19 cellular contexts compared by ENCODE assay signal in genomic region chr4:122747883-122748282, GRCh38. TPM values are rescaled to one million over a fixed set of nuclear protein-coding genes. Genes with fewer than 3 reads are reported as not detected.
DNase-seq lines count a peak whose midpoint lies in the region; ATAC-seq, FAIRE-seq and TF ChIP-seq lines count a peak whose summit lies in the region.
"Had no signal": no experiment of that assay in that cellular context is flagged by ENCODE, and none has a peak within 500 bp of the region (broad histone marks: within the 10 kb centered on the region; RNA-seq: fewer than 3 reads in every experiment).

No MANE protein-coding gene starts in this region.

- H3K4me2 ChIP-seq in A549 (no peak overlapping the region), astrocyte (ENCODE audit: low read length) (no peak overlapping the region)

- no peaks in the 10 kb centered on the region for H3K79me2 ChIP-seq in astrocyte (ENCODE audit: insufficient read depth, low read length)

- DNase-seq in A549 (ENCODE audit: low read depth in 1 of 2, low spot score in 1 of 2) (no peak), HFFc6 (peak; percentile 63), astrocyte (ENCODE audit: low read depth) (peak; percentile 64), fibroblast of the conjunctiva (ENCODE audit: low read depth) (peak; percentile 55), DMS114 treated with DMSO at 0.1 percent for 48 hours (lab: John Stamatoyannopoulos, UW; ENCODE audit: unreplicated experiment) (no peak), GM19239 (ENCODE audit: insufficient read length, low spot score) (no peak), Peyer's patch (no peak)
- DNase-seq: ACHN, left ventricle myocardium inferior, naive B cell, NCI-H2029, NCI-H69, RPMI8226, T-helper 2 cell had no signal

- no peak for FAIRE-seq in A549 (lab: Jason Lieb, UNC)
- FAIRE-seq in astrocyte (lab: Jason Lieb, UNC) = no peak
- FAIRE-seq in GM19239 (lab: Jason Lieb, UNC) = no peak

- H3K27me3 Mint-ChIP-seq in HFFc6 (ENCODE audit: insufficient read depth) (no peaks in the 10 kb centered on the region), astrocyte (ENCODE audit: low read depth, unreplicated experiment) (no peaks in the 10 kb centered on the region)
- H3K27me3 Mint-ChIP-seq: progenitor cell of endocrine pancreas had no signal

- no peak for TF ChIP-seq EP300 in A549 (IDR thresholded peaks at IDR 0.05)

- peaks cover 7% of the 10 kb centered on the region; the same call in 1 of the 2 replicates for H3K36me3 Mint-ChIP-seq in HFFc6 (ENCODE audit: low read depth)
- peaks cover 5% of the 10 kb centered on the region for H3K36me3 Mint-ChIP-seq in astrocyte (ENCODE audit: low read depth, unreplicated experiment)

- TF ChIP-seq RAD21 in A549 (conservative IDR thresholded peaks at IDR 0.05 in 1 of 2, IDR thresholded peaks at IDR 0.05 in 1 of 2) = no peak

- CTCF ChIA-PET in A549 (lab: Yijun Ruan, JAX) = interaction anchor here (1.3 kb wide), 1 partner anchor 31 kb away, joined by 3 read pairs; no protein-coding TSS in a partner anchor

- no peak overlapping the region for H2AFZ ChIP-seq in astrocyte (ENCODE audit: low read depth, low read length)

- no peak overlapping the region for H3K27ac ChIP-seq in A549
- H3K27ac ChIP-seq in astrocyte (ENCODE audit: low read depth, low read length) = no peak overlapping the region
- no peak overlapping the region for H3K27ac ChIP-seq in Peyer's patch
- H3K27ac ChIP-seq: left ventricle myocardium inferior, suprapubic skin had no signal

- POLR2A ChIA-PET in A549 (lab: Yijun Ruan, JAX) = no interaction called here

- no peaks in the 10 kb centered on the region for H3K36me3 ChIP-seq in astrocyte (ENCODE audit: insufficient read depth, low read length)
- no peaks in the 10 kb centered on the region for H3K36me3 ChIP-seq in Peyer's patch

- H3K9me3 ChIP-seq in A549 = no peaks in the 10 kb centered on the region
- no peaks in the 10 kb centered on the region for H3K9me3 ChIP-seq in astrocyte (ENCODE audit: insufficient read depth, low read depth, low read length)
- no peaks in the 10 kb centered on the region for H3K9me3 ChIP-seq in Peyer's patch
- H3K9me3 ChIP-seq: left ventricle myocardium inferior, suprapubic skin had no signal

- H3K4me1 Mint-ChIP-seq in HFFc6 (ENCODE audit: low read depth) (peaks cover 43% of the 10 kb centered on the region), astrocyte (ENCODE audit: low read depth, unreplicated experiment) (peaks cover 16% of the 10 kb centered on the region)
- H3K4me1 Mint-ChIP-seq: activated naive CD4-positive, alpha-beta T cell treated with anti-CD3 and anti-CD28 coated beads, Interleukin-2, amount 50 U/mL, for 24 hours had no signal

- H3K9me3 Mint-ChIP-seq in HFFc6 (no peaks in the 10 kb centered on the region), astrocyte (ENCODE audit: unreplicated experiment) (peaks cover 3% of the 10 kb centered on the region)
- H3K9me3 Mint-ChIP-seq: activated naive CD4-positive, alpha-beta T cell treated with anti-CD3 and anti-CD28 coated beads, Interleukin-2, amount 50 U/mL, for 24 hours had no signal

- TF ChIP-seq POLR2A in A549 (IDR thresholded peaks at IDR 0.05; ENCODE audit: low read length) (no peak), Peyer's patch (IDR thresholded peaks at IDR 0.05) (no peak)

- H4K20me1 ChIP-seq in astrocyte (ENCODE audit: insufficient read depth, low read length) = no peaks in the 10 kb centered on the region

- ATAC-seq in A549 (no peak), GM18867 (IDR thresholded peaks at IDR 0.05; ENCODE audit: unreplicated experiment) (no peak)
- ATAC-seq: activated CD4-positive, CD25-positive, alpha-beta regulatory T cell treated with anti-CD3 and anti-CD28 coated beads, Interleukin-2, amount 50 U/mL, for 24 hours had no signal

- H3K4me3 Mint-ChIP-seq in HFFc6 (no peak overlapping the region), astrocyte (ENCODE audit: unreplicated experiment) (no peak overlapping the region)
- H3K4me3 Mint-ChIP-seq: activated naive CD4-positive, alpha-beta T cell treated with anti-CD3 and anti-CD28 coated beads, Interleukin-2, amount 50 U/mL, for 24 hours; naive B cell had no signal

- WGBS in A549 (ENCODE audit: missing lambda C conversion rate) = 67% methylated on average over 1 of the region's 1 CpG

- H3K4me3 ChIP-seq in A549 (no peak overlapping the region), astrocyte (ENCODE audit: insufficient read depth, low read depth, low read length) (no peak overlapping the region), Peyer's patch (no peak overlapping the region)
- H3K4me3 ChIP-seq: left ventricle myocardium inferior, suprapubic skin had no signal

- TF ChIP-seq CTCF in A549 (IDR thresholded peaks at IDR 0.05) = no peak
- no peak for TF ChIP-seq CTCF in HFFc6 (IDR thresholded peaks at IDR 0.05)
- TF ChIP-seq CTCF in astrocyte (IDR thresholded peaks at IDR 0.05; ENCODE audit: insufficient read depth, low read depth, low read length) = no peak
- TF ChIP-seq CTCF in Peyer's patch (IDR thresholded peaks at IDR 0.05) = no peak

- H3K4me1 ChIP-seq in A549 (peaks cover 18% of the 10 kb centered on the region), astrocyte (ENCODE audit: insufficient read depth, low read length) (no peaks in the 10 kb centered on the region), Peyer's patch (peaks cover 0 to 15% (median 2%) of the 10 kb centered on the region in 4 donors)
- H3K4me1 ChIP-seq: left ventricle myocardium inferior, suprapubic skin had no signal

- no peaks in the 10 kb centered on the region for H3K27me3 ChIP-seq in astrocyte (ENCODE audit: insufficient read depth, low read length)
- H3K27me3 ChIP-seq in Peyer's patch = no peaks in the 10 kb centered on the region
- H3K27me3 ChIP-seq: suprapubic skin had no signal

- H3K27ac Mint-ChIP-seq in HFFc6 (peak overlapping the region; percentile 34; the same call in 1 of the 2 replicates), astrocyte (ENCODE audit: unreplicated experiment) (no peak overlapping the region)
- H3K27ac Mint-ChIP-seq: activated naive CD4-positive, alpha-beta T cell treated with anti-CD3 and anti-CD28 coated beads, Interleukin-2, amount 50 U/mL, for 24 hours; naive B cell; progenitor cell of endocrine pancreas had no signal

- H3K9ac ChIP-seq in astrocyte (ENCODE audit: low read length) = no peak overlapping the region

TF ChIP-seq in A549, 52 proteins besides CTCF, POLR2A, EP300 and RAD21:
- no peak for TF ChIP-seq CEBPB (IDR thresholded peaks at IDR 0.05)
- no peak for TF ChIP-seq MAZ (IDR thresholded peaks at IDR 0.05; ENCODE audit: borderline replicate concordance, low read depth, low read length)
- no peak for TF ChIP-seq POLR2AphosphoS2 (conservative IDR thresholded peaks at IDR 0.05; ENCODE audit: low read length)
- no peak for TF ChIP-seq ZSCAN20 (CRISPR knock-in tag; IDR thresholded peaks at IDR 0.05)
- no peak for TF ChIP-seq FOSL2 (IDR thresholded peaks at IDR 0.05)
- TF ChIP-seq FOSL2 (CRISPR knock-in tag; IDR thresholded peaks at IDR 0.05) = peak; percentile 31; the same call in 1 of the 2 replicates
- TF ChIP-seq FOXS1 (CRISPR knock-in tag; IDR thresholded peaks at IDR 0.05) = no peak
- TF ChIP-seq BCL3 (IDR thresholded peaks at IDR 0.05) = no peak
- no peak for TF ChIP-seq RCOR1 (IDR thresholded peaks at IDR 0.05; ENCODE audit: low read depth, low read length)

RNA-seq across cellular contexts. Expression of gene BBS12, which starts 15.4 kb away (rescaled TPM):
- 3.4 and 3.7 TPM in 2 replicates for polyA plus RNA-seq in A549 (2011; rRNA removed)
- 0.41 and 0.57 TPM in 2 replicates for polyA plus RNA-seq in A549 (2012; cell fraction: cytosol; rRNA removed)
- polyA plus RNA-seq in A549 (2012; cell fraction: nucleus; rRNA removed) = 0.18 and 0.29 TPM in 2 replicates
- 2.5 to 3.4 TPM (median 3.2 TPM) in 3 replicates for polyA plus RNA-seq in A549 (2017; fragmentation: RNase III; extraction: RNeasy Plus Mini Kit Qiagen cat#74134 plus additional on column Dnase treatment)
- 1.6 and 2.1 TPM in 2 replicates for polyA minus RNA-seq in A549 (2011; rRNA and poly(A)+ RNA removed)
- total RNA-seq in HFFc6 (2021; fragmentation: NEBNext Ultra II Directional; extraction: Animal tissue kit (Norgen Biotek cat#: 25700)) = 1 to 10 TPM; 2.0 to 3.1 (median 2.4) TPM
- 4.5 and 4.7 TPM in 2 replicates for total RNA-seq in astrocyte
- 1 to 10 TPM; 1.7 to 5.6 (median 4.7) TPM for total RNA-seq in Peyer's patch

Comparison
In these comparisons a context has a peak if more than half of its experiments do, and no peak if none do; other contexts are left out.
1. DNase-seq: peak in HFFc6 (single experiment), astrocyte (single experiment) and fibroblast of the conjunctiva (single experiment); none in A549 (0 of 2), DMS114 treated with DMSO at 0.1 percent for 48 hours (single experiment), GM19239 (single experiment) and Peyer's patch (0 of 3).